In genomic region chr2:68775272-68775847, GRCh38 we compare ENCODE assay signal across 9 cellular contexts. TPM values are rescaled to one million over a fixed set of nuclear protein-coding genes. Genes with fewer than 3 reads are reported as not detected.
DNase-seq lines count a peak whose midpoint lies in the region; ATAC-seq and TF ChIP-seq lines count a peak whose summit lies in the region.
"Had no signal": no experiment of that assay in that cellular context is flagged by ENCODE, and none has a peak within 500 bp of the region (broad histone marks: within the 10 kb centered on the region; RNA-seq: fewer than 3 reads in every experiment).

No MANE protein-coding gene starts in this region.

- H3K27me3 ChIP-seq in SU-DHL-6 (ENCODE audit: low read length) (no peaks in the 10 kb centered on the region), fibroblast of lung (ENCODE audit: control insufficient read depth, insufficient read depth, low read length) (no peaks in the 10 kb centered on the region)

- TF ChIP-seq CTCF in GM12875 (IDR thresholded peaks at IDR 0.05; ENCODE audit: borderline replicate concordance, insufficient read depth, low read depth, low read length) (no peak), SU-DHL-6 (IDR thresholded peaks at IDR 0.05; ENCODE audit: insufficient read depth, low read length, poor library complexity, severe bottlenecking) (no peak), fibroblast of lung (conservative IDR thresholded peaks at IDR 0.05 in 1 of 2, IDR thresholded peaks at IDR 0.05 in 1 of 2; ENCODE audit: low read depth in 1 of 2, low read length in 2 of 2) (no peak)

- no peaks in the 10 kb centered on the region for H3K9me2 ChIP-seq in SU-DHL-6 (replicated peaks; ENCODE audit: insufficient read depth, low read length)

- ATAC-seq in GM18519 (IDR thresholded peaks at IDR 0.05; ENCODE audit: low FRiP score, unreplicated experiment): no peak

- H3K27ac ChIP-seq in SU-DHL-6 (ENCODE audit: low read depth, low read length) (peak overlapping the region; percentile 99), fibroblast of lung (ENCODE audit: insufficient read depth, low read length) (no peak overlapping the region), skin epidermis (peak overlapping the region in 20 of 21 experiments; percentile 40 to 97 (median 80))

- no peak overlapping the region for H2AFZ ChIP-seq in SU-DHL-6 (ENCODE audit: low read depth, low read length, severe bottlenecking)
- peak overlapping the region; percentile 61 for H2AFZ ChIP-seq in fibroblast of lung (ENCODE audit: low read length)

- DNase-seq in fibroblast of lung (ENCODE audit: low read depth in 2 of 2): no peak
- DNase-seq in hepatic stellate cell (ENCODE audit: low spot score): no peak
- no peak for DNase-seq in foreskin melanocyte
- no peak for DNase-seq in GM19238 (ENCODE audit: insufficient read length, low spot score)
- DNase-seq: SHP77 had no signal

- H3K4me2 ChIP-seq in SU-DHL-6 (ENCODE audit: low read depth, low read length, poor library complexity, severe bottlenecking) (peak overlapping the region; percentile 93), fibroblast of lung (ENCODE audit: extremely low read depth, insufficient read depth, low read length) (peak overlapping the region; percentile 42)

- H4K20me1 ChIP-seq in SU-DHL-6 (ENCODE audit: low read depth, low read length): no peaks in the 10 kb centered on the region
- no peaks in the 10 kb centered on the region for H4K20me1 ChIP-seq in fibroblast of lung (ENCODE audit: control insufficient read depth, extremely low read depth, insufficient read depth, low read length)

- H3K9me3 ChIP-seq in SU-DHL-6 (ENCODE audit: insufficient read depth, low read length) (no peaks in the 10 kb centered on the region), fibroblast of lung (ENCODE audit: control insufficient read depth, insufficient read depth, low read depth, low read length) (no peaks in the 10 kb centered on the region)

- H3F3A ChIP-seq in SU-DHL-6 (ENCODE audit: insufficient read depth): peaks cover 41% of the 10 kb centered on the region

- H3K79me2 ChIP-seq in SU-DHL-6 (ENCODE audit: insufficient read depth, low read length) (peaks cover 63% of the 10 kb centered on the region), fibroblast of lung (ENCODE audit: control insufficient read depth, insufficient read depth, low read length) (no peaks in the 10 kb centered on the region)

- H3K4me3 ChIP-seq in GM12875 (ENCODE audit: low read depth, low read length) (peak overlapping the region; percentile 22), SU-DHL-6 (ENCODE audit: insufficient read depth, low read length, poor library complexity, severe bottlenecking) (peak overlapping the region; percentile 68), fibroblast of lung (replicated peaks in 1 of 4; ENCODE audit: control extremely low read depth in 1 of 4, insufficient read depth in 1 of 4, low read depth in 3 of 4, low read length in 4 of 4) (peak overlapping the region in 1 of 4 experiments; percentile 32), skin epidermis (peak overlapping the region in 6 of 7 experiments; percentile 23 to 37 (median 28))

- no peaks in the 10 kb centered on the region for H3K4me1 ChIP-seq in fibroblast of lung (ENCODE audit: control insufficient read depth, extremely low read depth, insufficient read depth, low read length)

- H3K9ac ChIP-seq in SU-DHL-6 (ENCODE audit: low read length): peak overlapping the region; percentile 88
- no peak overlapping the region for H3K9ac ChIP-seq in fibroblast of lung (ENCODE audit: insufficient read depth, low read length)

- H3K36me3 ChIP-seq in SU-DHL-6 (ENCODE audit: low read length): peaks cover 22% of the 10 kb centered on the region
- H3K36me3 ChIP-seq in fibroblast of lung (ENCODE audit: control insufficient read depth, insufficient read depth, low read length): no peaks in the 10 kb centered on the region

RNA-seq across cellular contexts. Expression of gene ARHGAP25, which starts 40.7 kb away (rescaled TPM):
- total RNA-seq in fibroblast of lung: 3.1 and 5.8 TPM in 2 replicates
- 2.7 and 4.1 TPM in 2 replicates for polyA plus RNA-seq in fibroblast of lung
- 1.3 and 2.7 TPM in 2 replicates for polyA plus RNA-seq in fibroblast of lung (2012)
- 4.2 and 5.7 TPM in 2 replicates for polyA minus RNA-seq in fibroblast of lung (ENCODE audit: low replicate concordance)
